In genomic region chr10:102368072-102368471, GRCh38 we compare ENCODE assay signal across 19 cellular contexts. TPM values are rescaled to one million over a fixed set of nuclear protein-coding genes. Genes with fewer than 3 reads are reported as not detected.
DNase-seq lines count a peak whose midpoint lies in the region; ATAC-seq and TF ChIP-seq lines count a peak whose summit lies in the region.
"Had no signal": no experiment of that assay in that cellular context is flagged by ENCODE, and none has a peak within 500 bp of the region (broad histone marks: within the 10 kb centered on the region; RNA-seq: fewer than 3 reads in every experiment).

No MANE protein-coding gene starts in this region.

- no peaks in the 10 kb centered on the region for H3K9me3 Mint-ChIP-seq in natural killer cell

- H3K4me1 ChIP-seq in PC-9 (replicated peaks; ENCODE audit: insufficient read depth) (peaks cover 23% of the 10 kb centered on the region), osteoblast (ENCODE audit: insufficient read depth, low read length) (no peaks in the 10 kb centered on the region)
- H3K4me1 ChIP-seq: breast epithelium, HAP-1, prostate gland had no signal

- peaks cover 12% of the 10 kb centered on the region for H3F3A ChIP-seq in PC-9 (ENCODE audit: insufficient read depth, low read depth)

- H3K4me1 Mint-ChIP-seq in natural killer cell = no peaks in the 10 kb centered on the region

- H3K36me3 ChIP-seq in PC-9 (ENCODE audit: low read depth) = peaks cover 3% of the 10 kb centered on the region
- H3K36me3 ChIP-seq in osteoblast (ENCODE audit: insufficient read depth, low read length) = peaks cover 88% of the 10 kb centered on the region

- H3K9me3 ChIP-seq in PC-9 (ENCODE audit: insufficient read depth, low read depth) (no peaks in the 10 kb centered on the region), osteoblast (ENCODE audit: low read depth, low read length) (no peaks in the 10 kb centered on the region)
- H3K9me3 ChIP-seq: HAP-1, prostate gland, upper lobe of left lung had no signal

- no peaks in the 10 kb centered on the region for H3K27me3 Mint-ChIP-seq in natural killer cell (ENCODE audit: low read depth in 2 of 2)

- H2AFZ ChIP-seq in PC-9 (no peak overlapping the region), osteoblast (ENCODE audit: low read length) (no peak overlapping the region)
- H2AFZ ChIP-seq: hepatocyte had no signal

- DNase-seq in ELF-1 (ENCODE audit: low read depth, low spot score) (peak; percentile 66), PC-9 (peak; percentile 79 to 90), glomerular visceral epithelial cell (ENCODE audit: extremely low spot score) (peak; percentile 30), osteoblast (ENCODE audit: insufficient read length, low spot score, missing footprints) (peak; percentile 58), epidermal melanocyte (ENCODE audit: insufficient read length, low spot score) (no peak), posterior cingulate gyrus (no peak), natural killer cell (no peak), T-helper 1 cell (no peak)
- DNase-seq: activated CD4-positive, CD25-positive, alpha-beta regulatory T cell treated with anti-CD3 and anti-CD28 coated beads, Interleukin-2, amount 50 U/mL, for 72 hours; AML-193; cortex of kidney; DND-41; NCI-H1417 treated with DMSO at 0.1 percent for 48 hours; NCI-H2107; upper lobe of left lung had no signal

- CTCF ChIA-PET in PC-9 (lab: Charles Lee) = interaction anchor here (0.6 kb wide), 1 partner anchor 138 kb away, joined by 3 read pairs; no protein-coding TSS in a partner anchor

- BruUV-seq in PC-9 (replicated peaks; lab: Mats Ljungman, UMichigan) = no TSS peak

- H3K4me3 Mint-ChIP-seq in natural killer cell = no peak overlapping the region

- no peaks in the 10 kb centered on the region for H4K20me1 ChIP-seq in PC-9 (ENCODE audit: insufficient read depth)
- H4K20me1 ChIP-seq in osteoblast (ENCODE audit: insufficient read depth, low read length) = peaks cover 21% of the 10 kb centered on the region

- intact Hi-C loops in PC-9 (cut with micrococcal nuclease; ENCODE audit: unreplicated experiment) = loop anchor here (2.0 kb wide), 1 partner anchor 27 kb away; the partner anchor contains the start of gene NFKB2
- intact Hi-C loops in posterior cingulate gyrus (cut with DNase I) = no loop called here
- intact Hi-C loops in natural killer cell (cut with micrococcal nuclease) = no loop called here

- no peak overlapping the region for H3K4me3 ChIP-seq in PC-9
- H3K4me3 ChIP-seq in osteoblast (ENCODE audit: insufficient read depth, low read length) = no peak overlapping the region
- H3K4me3 ChIP-seq: breast epithelium, HAP-1, hepatocyte, prostate gland, upper lobe of left lung had no signal

- H3K9me2 ChIP-seq in PC-9 (ENCODE audit: insufficient read depth) = no peaks in the 10 kb centered on the region

- no peak for ATAC-seq in natural killer cell

- peaks cover 34% of the 10 kb centered on the region for H3K36me3 Mint-ChIP-seq in natural killer cell

- no peak overlapping the region for H3K27ac Mint-ChIP-seq in natural killer cell

- H3K27ac ChIP-seq in PC-9 = peak overlapping the region; percentile 80
- H3K27ac ChIP-seq in osteoblast (ENCODE audit: low read depth, low read length) = no peak overlapping the region
- H3K27ac ChIP-seq: hepatocyte, prostate gland had no signal

- H3K79me2 ChIP-seq in PC-9 (ENCODE audit: low read depth) (no peaks in the 10 kb centered on the region), osteoblast (ENCODE audit: insufficient read depth, low read length) (no peaks in the 10 kb centered on the region)
- H3K79me2 ChIP-seq: hepatocyte had no signal

- no peak for TF ChIP-seq CTCF in PC-9 (conservative IDR thresholded peaks at IDR 0.05)
- no peak for TF ChIP-seq CTCF in osteoblast (IDR thresholded peaks at IDR 0.05; ENCODE audit: extremely low read depth, low read depth, low read length)
- no peak for TF ChIP-seq CTCF in natural killer cell (IDR thresholded peaks at IDR 0.05)

- no peaks in the 10 kb centered on the region for H3K27me3 ChIP-seq in PC-9 (ENCODE audit: insufficient read depth, low read depth)
- no peaks in the 10 kb centered on the region for H3K27me3 ChIP-seq in osteoblast (ENCODE audit: insufficient read depth, low read length)
- H3K27me3 ChIP-seq: breast epithelium, hepatocyte, upper lobe of left lung had no signal

- H3K4me2 ChIP-seq in PC-9 (peak overlapping the region; percentile 63), osteoblast (ENCODE audit: insufficient read depth, low read length) (no peak overlapping the region)
- H3K4me2 ChIP-seq: hepatocyte had no signal

- POLR2A ChIA-PET in PC-9 (lab: Charles Lee; ENCODE audit: unreplicated experiment) = interaction anchor here (0.6 to 0.7 kb wide), 2 partner anchors 237 to 1113 kb away, joined by 3 read pairs; no protein-coding TSS in a partner anchor

RNA-seq across cellular contexts. Expression of gene NFKB2, which starts 27.4 kb away (rescaled TPM):
- total RNA-seq in PC-9 (2021) (26.3 and 30.8 TPM in 2 replicates), osteoblast (17.7 and 20.3 TPM in 2 replicates), natural killer cell (100 to 1,000 TPM; 201 to 264 (median 246) TPM)

RNA-seq across cellular contexts. Expression of gene PSD, which starts 50.5 kb away (rescaled TPM):
- total RNA-seq in PC-9 (2021) (1.6 and 2.3 TPM in 2 replicates), osteoblast (0.29 and 0.72 TPM in 2 replicates), natural killer cell (1 to 10 TPM; 1.9 to 2.4 (median 2.1) TPM)

RNA-seq across cellular contexts. Expression of gene FBXL15, which starts 52.6 kb away (rescaled TPM):
- total RNA-seq in PC-9 (2021) (6.2 and 12.7 TPM in 2 replicates), osteoblast (5.9 and 9.4 TPM in 2 replicates), natural killer cell (10 to 100 TPM; 15.2 to 17.4 (median 15.5) TPM)

Comparison
In these comparisons a context has a peak if more than half of its experiments do, and no peak if none do; other contexts are left out.
1. DNase-seq: peak in ELF-1 (single experiment), PC-9 (2 of 2), glomerular visceral epithelial cell (single experiment) and osteoblast (single experiment); none in epidermal melanocyte (single experiment), posterior cingulate gyrus (0 of 10), natural killer cell (single experiment) and T-helper 1 cell (0 of 5).